Comparison of ENCODE assay signal across 21 cellular contexts in the genomic region with DNA sequence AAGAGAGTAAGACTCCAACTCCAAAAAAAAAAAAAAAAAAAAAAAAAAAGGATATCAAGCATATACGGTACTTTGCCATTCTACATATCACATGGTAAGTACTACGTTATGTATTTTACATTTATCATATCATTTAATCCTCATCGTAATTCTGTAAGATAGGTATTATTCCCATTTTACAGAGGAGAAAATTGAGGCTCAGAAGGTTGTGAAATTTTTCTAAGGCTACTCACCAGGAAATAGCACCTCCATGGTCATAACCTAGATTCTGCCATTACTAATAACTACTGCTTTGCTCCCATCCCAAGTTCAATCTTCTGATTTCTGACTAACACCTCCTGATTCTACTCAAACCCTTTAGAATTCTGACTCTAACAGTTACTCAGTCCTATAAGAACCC.
"Had no signal": no experiment of that assay in that cellular context is flagged by ENCODE, and none has a peak within 500 bp of the region (broad histone marks: within the 10 kb centered on the region; RNA-seq: fewer than 3 reads in every experiment).

No MANE protein-coding gene starts in this region.

- H3K9me3 Mint-ChIP-seq: activated CD4-positive, alpha-beta memory T cell treated with anti-CD3 and anti-CD28 coated beads, Interleukin-2, amount 10 ng/mL, durations not matched to agents 7 days and 5 days; activated T-cell treated with anti-CD3 and anti-CD28 coated beads, Interleukin-2, amount 50 U/mL, for 72 hours had no signal

- H3K4me3 ChIP-seq: ascending aorta, body of pancreas had no signal

- H3K27ac ChIP-seq: ascending aorta, body of pancreas had no signal

- H3K4me1 ChIP-seq: ascending aorta had no signal

- H3K27ac Mint-ChIP-seq: activated CD4-positive, alpha-beta memory T cell treated with anti-CD3 and anti-CD28 coated beads, Interleukin-2, amount 10 ng/mL, durations not matched to agents 7 days and 5 days; activated T-cell treated with anti-CD3 and anti-CD28 coated beads, Interleukin-2, amount 50 U/mL, for 72 hours; activated T-helper 2 cell treated with anti-CD3 and anti-CD28 coated beads, Interferon-gamma antibody, Interleukin-2, Interleukin-4, amounts not matched to agents 10 μg/mL and 5 μg/mL and 100 μg/mL, durations not matched to agents 14 hours and 24 hours and 36 hours; T-helper 17 cell had no signal

- DNase-seq: activated CD4-positive, alpha-beta memory T cell treated with anti-CD3 and anti-CD28 coated beads, Interleukin-2, amount 10 ng/mL, durations not matched to agents 7 days and 5 days; activated CD4-positive, alpha-beta T cell treated with anti-CD3 and anti-CD28 coated beads, Interleukin-2, amount 50 U/mL, for 1 hour; activated CD4-positive, CD25-positive, alpha-beta regulatory T cell; activated CD8-positive, alpha-beta memory T cell treated with anti-CD3 and anti-CD28 coated beads, Interleukin-2, amount 50 U/mL, for 4 hours; activated gamma-delta T cell treated with Interleukin-2 at 50 U/mL for 16 hours; activated naive CD4-positive, alpha-beta T cell treated with anti-CD3 and anti-CD28 coated beads, Interleukin-2, amount 50 U/mL, for 16 hours; activated T-cell treated with anti-CD3 and anti-CD28 coated beads, Interleukin-2, amount 50 U/mL, for 72 hours; body of pancreas; central memory CD4-positive, alpha-beta T cell; NCI-H1105 treated with DMSO at 0.1 percent for 48 hours; NCI-H1436 treated with DMSO at 0.1 percent for 48 hours; NCI-H187; NCI-H2081; NCI-H510A treated with DMSO at 0.1 percent for 48 hours; NCI-H69; PC-3; SHP77; T-helper 17 cell; T1000 had no signal

- H3K27me3 Mint-ChIP-seq: activated CD4-positive, alpha-beta memory T cell treated with anti-CD3 and anti-CD28 coated beads, Interleukin-2, amount 10 ng/mL, durations not matched to agents 7 days and 5 days; T-helper 17 cell had no signal

- H3K27me3 ChIP-seq: ascending aorta, body of pancreas had no signal

- ATAC-seq: activated T-cell treated with anti-CD3 and anti-CD28 coated beads, Interleukin-2, amount 50 U/mL, for 72 hours; body of pancreas; PC-3; T-helper 17 cell had no signal

- H3K4me1 Mint-ChIP-seq: activated CD4-positive, alpha-beta memory T cell treated with anti-CD3 and anti-CD28 coated beads, Interleukin-2, amount 10 ng/mL, durations not matched to agents 7 days and 5 days had no signal

- H3K4me3 Mint-ChIP-seq: activated CD4-positive, alpha-beta memory T cell treated with anti-CD3 and anti-CD28 coated beads, Interleukin-2, amount 10 ng/mL, durations not matched to agents 7 days and 5 days; activated T-cell treated with anti-CD3 and anti-CD28 coated beads, Interleukin-2, amount 50 U/mL, for 72 hours; T-helper 17 cell had no signal

- H3K36me3 ChIP-seq: ascending aorta had no signal
